11 cellular contexts compared by ENCODE assay signal in the genomic region with DNA sequence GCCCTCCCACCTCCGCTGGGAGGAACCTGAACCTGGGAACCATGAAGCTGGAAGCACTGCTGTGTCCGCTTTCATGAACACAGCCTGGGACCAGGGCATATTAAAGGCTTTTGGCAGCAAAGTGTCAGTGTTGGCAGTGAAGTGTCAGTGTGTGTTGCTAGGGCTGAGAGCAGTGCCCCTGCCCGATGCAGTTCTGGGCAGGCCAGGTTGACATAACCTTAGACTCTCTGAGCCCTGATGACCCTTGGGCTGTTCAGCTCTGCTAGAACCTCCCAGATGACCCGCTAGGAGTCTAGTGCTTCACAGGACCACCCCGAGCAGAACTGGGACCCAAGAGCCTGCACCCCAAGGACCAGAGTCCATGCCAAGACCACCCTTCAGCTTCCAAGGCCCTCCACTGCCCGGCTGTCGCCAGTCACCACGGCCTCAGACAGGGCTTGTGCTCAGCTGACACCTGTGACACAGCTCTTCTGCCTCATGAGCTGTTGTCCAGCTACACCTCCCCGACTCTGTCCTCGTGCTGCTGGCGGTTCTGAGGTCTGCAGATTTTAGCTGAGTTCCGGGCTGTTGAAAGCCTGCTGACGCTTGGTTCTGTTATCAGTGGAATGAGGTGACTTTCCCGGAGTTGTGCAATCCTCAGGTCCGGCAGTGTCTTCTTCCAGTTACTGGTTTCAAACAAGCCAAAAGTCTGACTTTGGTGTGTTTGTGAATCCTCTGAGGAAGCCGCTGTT. TPM values are rescaled to one million over a fixed set of nuclear protein-coding genes. Genes with fewer than 3 reads are reported as not detected.
A peak's percentile ranks its signal among the peaks of the same experiment; 100 is the strongest.
DNase-seq lines count a peak whose midpoint lies in the region; ATAC-seq, FAIRE-seq and TF ChIP-seq lines count a peak whose summit lies in the region.
"Not testable (repeated sequence)": the region's sequence is repeated elsewhere in the genome, so short reads cannot be mapped to it uniquely, and the experiment has no call there.
"Had no signal": no experiment of that assay in that cellular context is flagged by ENCODE, and none has a peak within 500 bp of the region (broad histone marks: within the 10 kb centered on the region; RNA-seq: fewer than 3 reads in every experiment).

No MANE protein-coding gene starts in this region.

- not testable (repeated sequence) for H3K27me3 ChIP-seq in body of pancreas; left lung; lower lobe of right lung (ENCODE audit: low read depth); pancreas

- H3K4me1 ChIP-seq in body of pancreas, left lung, lower lobe of right lung, pancreas: not testable (repeated sequence)

- H3K9me3 ChIP-seq in body of pancreas, left lung, lower lobe of right lung, pancreas: not testable (repeated sequence)

- not testable (repeated sequence) for H3K36me3 ChIP-seq in body of pancreas (replicated peaks in 1 of 2; ENCODE audit: insufficient read depth in 1 of 2, low read depth in 2 of 2); left lung; lower lobe of right lung; pancreas

- not testable (repeated sequence) for TF ChIP-seq POLR2A in body of pancreas (IDR thresholded peaks at IDR 0.05)

- not testable (repeated sequence) for H3K4me3 ChIP-seq in body of pancreas, left lung, lower lobe of right lung, pancreas

- no CpG with 5 or more reads among the region's 16 CpGs for WGBS in body of pancreas, 2 donors
- WGBS in pancreas, 2 donors, result no CpG with 5 or more reads among the region's 16 CpGs

- TF ChIP-seq CTCF in body of pancreas (IDR thresholded peaks at IDR 0.05); left lung (IDR thresholded peaks at IDR 0.05); lower lobe of right lung (IDR thresholded peaks at IDR 0.05); pancreas (IDR thresholded peaks at IDR 0.05): not testable (repeated sequence)

- not testable (repeated sequence) for DNase-seq in body of pancreas; Right ventricle myocardium inferior (ENCODE audit: missing footprints); left ventricle myocardium superior; left lung; lower lobe of right lung; pancreas

- FAIRE-seq in pancreas (lab: Jason Lieb, UNC), result not testable (repeated sequence)

- H3K27ac ChIP-seq in body of pancreas, left lung, lower lobe of right lung, pancreas: not testable (repeated sequence)

- intact Hi-C loops in body of pancreas (cut with DNase I); Right ventricle myocardium inferior (cut with DNase I); left ventricle myocardium superior (cut with micrococcal nuclease); left lung (cut with DNase I); lower lobe of right lung (cut with DNase I); pancreas (cut with DNase I): not testable (repeated sequence)

- peak; percentile 41 for ATAC-seq in body of pancreas
- peak; percentile 39 for ATAC-seq in Right ventricle myocardium inferior
- peak; percentile 43 for ATAC-seq in left ventricle myocardium superior
- peak; percentile 21 for ATAC-seq in left lung
- ATAC-seq in lower lobe of right lung, result peak; percentile 15 to 20
- peak in 3 of 4 donors; percentile 26 to 45 (median 32) for ATAC-seq in pancreas

RNA-seq across cellular contexts. Expression of a gene that starts 2.8 kb away (rescaled TPM):
- under 1 TPM in 1 of 2 donors, not detected in 1; 0.52 TPM for total RNA-seq in body of pancreas
- 0.30 TPM for total RNA-seq in Right ventricle myocardium inferior
- total RNA-seq in left ventricle myocardium superior, result 0.52 TPM
- total RNA-seq in left lung, result under 1 TPM; 0.23 to 0.47 TPM
- 1.1 TPM for total RNA-seq in lower lobe of right lung
- 1 to 10 TPM in 1 of 6 donors, under 1 TPM in 5; 0.23 to 1.5 (median 0.71) TPM for total RNA-seq in pancreas
- polyA plus RNA-seq in pancreas, result 1 to 10 TPM; 1.3 to 2.7 TPM
- total RNA-seq: Daoy, G401, GM23338, H9 had no signal
- polyA plus RNA-seq: CD4-positive, alpha-beta memory T cell had no signal

RNA-seq across cellular contexts. Expression of a gene that starts 20.9 kb away (rescaled TPM):
- total RNA-seq in body of pancreas, result 10 to 100 TPM; 57.7 to 77.3 TPM
- 81.6 TPM for total RNA-seq in Right ventricle myocardium inferior
- 84.0 TPM for total RNA-seq in left ventricle myocardium superior
- total RNA-seq in left lung, result 100 to 1,000 TPM in 1 of 2 donors, 10 to 100 TPM in 1; 81.3 to 101 TPM
- total RNA-seq in lower lobe of right lung, result 162 TPM
- total RNA-seq in pancreas, result 100 to 1,000 TPM in 4 of 6 donors, 10 to 100 TPM in 2; 15.3 to 665 (median 166) TPM
- polyA plus RNA-seq in pancreas, result 100 to 1,000 TPM in 1 of 2 donors, 10 to 100 TPM in 1; 46.1 to 137 TPM
- total RNA-seq: GM23338 had no signal

RNA-seq across cellular contexts. Expression of a gene that starts 53.6 kb away (rescaled TPM):
- total RNA-seq in body of pancreas (10 to 100 TPM; 60.3 to 65.9 TPM), Right ventricle myocardium inferior (92.1 TPM), left ventricle myocardium superior (96.3 TPM), left lung (100 to 1,000 TPM in 1 of 2 donors, 10 to 100 TPM in 1; 95.5 to 124 TPM), lower lobe of right lung (175 TPM), pancreas (100 to 1,000 TPM in 3 of 6 donors, 10 to 100 TPM in 3; 14.0 to 789 (median 112) TPM)
- 100 to 1,000 TPM in 1 of 2 donors, 10 to 100 TPM in 1; 40.3 to 130 TPM for polyA plus RNA-seq in pancreas
